In genomic region chr13:43379738-43380137, GRCh38 we compare ENCODE assay signal across 39 cellular contexts.
"Had no signal": no experiment of that assay in that cellular context is flagged by ENCODE, and none has a peak within 500 bp of the region (broad histone marks: within the 10 kb centered on the region; RNA-seq: fewer than 3 reads in every experiment).

No MANE protein-coding gene starts in this region.

- DNase-seq: activated effector memory CD4-positive, alpha-beta T cell treated with anti-CD3 and anti-CD28 coated beads, Interleukin-2, amount 50 U/mL, for 16 hours; activated effector memory CD4-positive, alpha-beta T cell treated with Interleukin-2 at 50 U/mL for 16 hours; activated gamma-delta T cell; activated gamma-delta T cell treated with Interleukin-2 at 50 U/mL for 16 hours; activated naive CD4-positive, alpha-beta T cell; activated naive CD4-positive, alpha-beta T cell treated with anti-CD3 and anti-CD28 coated beads for 36 hours; activated naive CD4-positive, alpha-beta T cell treated with anti-CD3 and anti-CD28 coated beads, Interleukin-2, amount 10 ng/mL, durations not matched to agents 7 days and 5 days; activated naive CD4-positive, alpha-beta T cell treated with anti-CD3 and anti-CD28 coated beads, Interleukin-2, amount 50 U/mL, for 16 hours; activated naive CD4-positive, alpha-beta T cell treated with Interleukin-2 at 50 U/mL for 16 hours; activated naive CD8-positive, alpha-beta T cell treated with anti-CD3 and anti-CD28 coated beads for 36 hours; activated naive CD8-positive, alpha-beta T cell treated with anti-CD3 and anti-CD28 coated beads, Interleukin-2, amount 10 ng/mL, durations not matched to agents 7 days and 5 days; activated naive CD8-positive, alpha-beta T cell treated with anti-CD3 and anti-CD28 coated beads, Interleukin-2, amount 50 U/mL, for 24 hours; activated T-cell treated with anti-CD3 and anti-CD28 coated beads for 4 hours; activated T-cell treated with anti-CD3 and anti-CD28 coated beads, Interleukin-2, amount 50 U/mL, for 1 hour; activated T-cell treated with anti-CD3 and anti-CD28 coated beads, Interleukin-2, amount 50 U/mL, for 24 hours; activated T-cell treated with anti-CD3 and anti-CD28 coated beads, Interleukin-2, amount 50 U/mL, for 4 hours; adrenal gland; amniotic stem cell; amygdala; anterior cingulate cortex; aorta; body of pancreas; brain microvascular endothelial cell; caudate nucleus; central memory CD4-positive, alpha-beta T cell; cerebellar nuclear complex had no signal

- H3K36me3 Mint-ChIP-seq: activated naive CD4-positive, alpha-beta T cell treated with anti-CD3 and anti-CD28 coated beads, Interleukin-2, amount 10 ng/mL, durations not matched to agents 7 days and 5 days; activated naive CD8-positive, alpha-beta T cell; activated naive CD8-positive, alpha-beta T cell treated with anti-CD3 and anti-CD28 coated beads, Interleukin-2, amount 10 ng/mL, durations not matched to agents 7 days and 5 days had no signal

- H3K4me3 ChIP-seq: adrenal gland, ascending aorta, body of pancreas, breast epithelium, cardiac muscle cell had no signal

- H3K9me3 ChIP-seq: body of pancreas had no signal

- H3K27ac ChIP-seq: adrenal gland, ascending aorta, body of pancreas, brain microvascular endothelial cell, breast epithelium, cardiac muscle cell had no signal

- H3K4me1 Mint-ChIP-seq: activated naive CD4-positive, alpha-beta T cell treated with anti-CD3 and anti-CD28 coated beads, Interleukin-2, amount 10 ng/mL, durations not matched to agents 7 days and 5 days; activated naive CD4-positive, alpha-beta T cell treated with anti-CD3 and anti-CD28 coated beads, Interleukin-2, amount 50 U/mL, for 24 hours; activated naive CD8-positive, alpha-beta T cell treated with anti-CD3 and anti-CD28 coated beads for 36 hours; activated naive CD8-positive, alpha-beta T cell treated with anti-CD3 and anti-CD28 coated beads, Interleukin-2, amount 10 ng/mL, durations not matched to agents 7 days and 5 days; activated naive CD8-positive, alpha-beta T cell treated with anti-CD3 and anti-CD28 coated beads, Interleukin-2, amount 50 U/mL, for 24 hours; activated T-helper 17 cell treated with anti-CD3 and anti-CD28 coated beads, Interleukin-2, amount 50 U/mL, for 72 hours; central memory CD8-positive, alpha-beta T cell had no signal

- FAIRE-seq: astrocyte, bronchial epithelial cell had no signal

- H3K27me3 Mint-ChIP-seq: brain had no signal

- ATAC-seq: activated naive CD4-positive, alpha-beta T cell treated with anti-CD3 and anti-CD28 coated beads, Interleukin-2, amount 50 U/mL, for 72 hours; activated naive CD8-positive, alpha-beta T cell treated with anti-CD3 and anti-CD28 coated beads, Interleukin-2, amount 50 U/mL, for 24 hours; activated T-cell treated with anti-CD3 and anti-CD28 coated beads, Interleukin-2, amount 50 U/mL, for 4 hours; activated T-helper 17 cell treated with anti-CD3 and anti-CD28 coated beads, Interleukin-2, amount 50 U/mL, for 72 hours; body of pancreas had no signal

- H3K27ac Mint-ChIP-seq: activated naive CD4-positive, alpha-beta T cell treated with anti-CD3 and anti-CD28 coated beads for 36 hours; activated naive CD4-positive, alpha-beta T cell treated with anti-CD3 and anti-CD28 coated beads, Interleukin-2, amount 10 ng/mL, durations not matched to agents 7 days and 5 days; activated naive CD4-positive, alpha-beta T cell treated with anti-CD3 and anti-CD28 coated beads, Interleukin-2, amount 50 U/mL, for 24 hours; activated naive CD4-positive, alpha-beta T cell treated with anti-CD3 and anti-CD28 coated beads, Interleukin-2, amount 50 U/mL, for 72 hours; activated naive CD8-positive, alpha-beta T cell; activated naive CD8-positive, alpha-beta T cell treated with anti-CD3 and anti-CD28 coated beads for 36 hours; activated naive CD8-positive, alpha-beta T cell treated with anti-CD3 and anti-CD28 coated beads, Interleukin-2, amount 10 ng/mL, durations not matched to agents 7 days and 5 days; activated naive CD8-positive, alpha-beta T cell treated with anti-CD3 and anti-CD28 coated beads, Interleukin-2, amount 50 U/mL, for 24 hours; activated T-cell treated with anti-CD3 and anti-CD28 coated beads, Interleukin-2, amount 50 U/mL, for 24 hours; activated T-helper 1 cell treated with anti-CD3 and anti-CD28 coated beads, Interleukin-12 subunit alpha, Interleukin-12 subunit beta, Interleukin-2, Interleukin-4 antibody, amounts not matched to agents 30 ng/mL and 10 ng/mL and 1 ng/mL, durations not matched to agents 14 hours and 24 hours and 36 hours; activated T-helper 17 cell treated with anti-CD3 and anti-CD28 coated beads, Interleukin-2, amount 50 U/mL, for 72 hours; activated T-helper 2 cell treated with anti-CD3 and anti-CD28 coated beads, Interferon-gamma antibody, Interleukin-2, Interleukin-4, amounts not matched to agents 10 μg/mL and 5 μg/mL and 100 μg/mL, durations not matched to agents 14 hours and 24 hours and 36 hours had no signal

- H3K36me3 ChIP-seq: adrenal gland, ascending aorta, brain microvascular endothelial cell, breast epithelium, cardiac muscle cell had no signal

- H3K4me1 ChIP-seq: adrenal gland, ascending aorta, breast epithelium had no signal

- H3K4me3 Mint-ChIP-seq: activated naive CD4-positive, alpha-beta T cell treated with anti-CD3 and anti-CD28 coated beads for 36 hours; activated naive CD4-positive, alpha-beta T cell treated with anti-CD3 and anti-CD28 coated beads, Interleukin-2, amount 10 ng/mL, durations not matched to agents 7 days and 5 days; activated naive CD4-positive, alpha-beta T cell treated with anti-CD3 and anti-CD28 coated beads, Interleukin-2, amount 50 U/mL, for 24 hours; activated naive CD8-positive, alpha-beta T cell; activated naive CD8-positive, alpha-beta T cell treated with anti-CD3 and anti-CD28 coated beads for 36 hours; activated naive CD8-positive, alpha-beta T cell treated with anti-CD3 and anti-CD28 coated beads, Interleukin-2, amount 10 ng/mL, durations not matched to agents 7 days and 5 days; activated naive CD8-positive, alpha-beta T cell treated with anti-CD3 and anti-CD28 coated beads, Interleukin-2, amount 50 U/mL, for 24 hours; activated T-cell treated with anti-CD3 and anti-CD28 coated beads, Interleukin-2, amount 50 U/mL, for 24 hours; activated T-cell treated with anti-CD3 and anti-CD28 coated beads, Interleukin-2, amount 50 U/mL, for 4 hours; activated T-helper 1 cell treated with anti-CD3 and anti-CD28 coated beads, Interleukin-12 subunit alpha, Interleukin-12 subunit beta, Interleukin-2, Interleukin-4 antibody, amounts not matched to agents 30 ng/mL and 10 ng/mL and 1 ng/mL, durations not matched to agents 14 hours and 24 hours and 36 hours; activated T-helper 17 cell treated with anti-CD3 and anti-CD28 coated beads, Interleukin-2, amount 50 U/mL, for 72 hours; brain; central memory CD8-positive, alpha-beta T cell had no signal

- H3K9me3 Mint-ChIP-seq: activated naive CD4-positive, alpha-beta T cell treated with anti-CD3 and anti-CD28 coated beads, Interleukin-2, amount 10 ng/mL, durations not matched to agents 7 days and 5 days; activated naive CD8-positive, alpha-beta T cell treated with anti-CD3 and anti-CD28 coated beads, Interleukin-2, amount 10 ng/mL, durations not matched to agents 7 days and 5 days had no signal
